8 cellular contexts compared by ENCODE assay signal in the genomic region with DNA sequence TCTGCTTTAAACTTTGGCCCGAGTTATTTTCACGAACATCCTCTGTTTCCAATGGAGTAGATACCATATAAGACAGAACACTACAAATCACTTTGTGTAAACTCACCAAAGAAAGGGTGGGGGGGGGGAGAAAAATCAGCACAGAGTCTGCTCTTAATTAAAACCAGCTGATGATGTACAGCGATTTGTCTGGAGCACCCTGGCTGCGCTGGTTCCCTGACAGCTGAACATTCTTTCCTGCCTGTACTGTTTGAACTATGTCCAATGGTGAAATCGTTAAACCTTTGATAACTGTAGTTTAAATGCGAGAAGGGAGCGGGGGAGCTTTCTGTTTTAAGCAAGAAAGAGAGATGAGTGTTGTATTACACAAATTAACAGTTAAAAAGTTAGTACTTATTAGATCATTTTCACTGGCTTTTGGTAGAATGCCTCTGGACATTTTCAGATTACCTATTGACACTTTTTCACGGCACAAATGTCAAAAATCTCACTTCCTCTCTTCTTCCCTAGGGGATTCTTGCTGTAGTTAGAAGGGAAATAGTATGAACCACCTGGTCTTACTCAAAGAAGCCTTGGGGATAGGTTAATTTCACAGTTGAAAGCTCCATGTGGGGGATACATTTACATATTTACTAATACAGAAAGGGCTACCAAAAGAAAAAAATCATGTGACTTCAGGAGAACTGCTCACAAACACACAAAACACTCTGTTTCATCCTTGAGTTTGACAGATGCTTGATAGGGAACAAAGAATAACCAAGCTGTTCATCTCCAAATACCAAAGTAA.
DNase-seq lines count a peak whose midpoint lies in the region; ATAC-seq, FAIRE-seq and TF ChIP-seq lines count a peak whose summit lies in the region.

No MANE protein-coding gene starts in this region.

- DNase-seq in AG09319 (ENCODE audit: extremely low read depth, low read depth) (peak; percentile 81), fibroblast of mammary gland (ENCODE audit: low read depth) (peak; percentile 96), urothelium cell line (ENCODE audit: low spot score) (no peak), medulla oblongata (ENCODE audit: extremely low spot score) (no peak)
- DNase-seq in CD4-positive, alpha-beta memory T cell = no peak
- no peak for DNase-seq in effector CD4-positive, alpha-beta T cell

- H3K27ac ChIP-seq in CD4-positive, alpha-beta memory T cell (ENCODE audit: low read depth, low read length) = no peak overlapping the region

- no peak overlapping the region for H3K4me3 Mint-ChIP-seq in CD4-positive, alpha-beta memory T cell

- POLR2A ChIA-PET in CD4-positive, alpha-beta memory T cell (lab: Charles Lee; ENCODE audit: partially characterized antibody) = no interaction called here

- H3K27me3 ChIP-seq in CD4-positive, alpha-beta memory T cell (ENCODE audit: insufficient read depth, low read length) = no peaks in the 10 kb centered on the region

- no peaks in the 10 kb centered on the region for H3K4me1 ChIP-seq in CD4-positive, alpha-beta memory T cell (ENCODE audit: insufficient read depth, low read length)

- intact Hi-C loops in CD4-positive, alpha-beta memory T cell (cut with micrococcal nuclease) = no loop called here

- no peaks in the 10 kb centered on the region for H3K4me1 Mint-ChIP-seq in CD4-positive, alpha-beta memory T cell

- no peaks in the 10 kb centered on the region for H3K9me3 ChIP-seq in CD4-positive, alpha-beta memory T cell (ENCODE audit: control insufficient read depth in 1 of 2, low read length in 2 of 2)

- ATAC-seq in GM19351 (IDR thresholded peaks at IDR 0.05; ENCODE audit: unreplicated experiment) (peak; percentile 95), HG03139 (IDR thresholded peaks at IDR 0.05; ENCODE audit: unreplicated experiment) (peak; percentile 89)

- peaks cover 0 to 1% (median 0%) of the 10 kb centered on the region in 8 donors for H3K9me3 Mint-ChIP-seq in CD4-positive, alpha-beta memory T cell

- no peak overlapping the region for H3K27ac Mint-ChIP-seq in CD4-positive, alpha-beta memory T cell

- no peaks in the 10 kb centered on the region for H3K36me3 Mint-ChIP-seq in CD4-positive, alpha-beta memory T cell

- CTCF ChIA-PET in CD4-positive, alpha-beta memory T cell (lab: Charles Lee; ENCODE audit: partially characterized antibody) = no interaction called here

- no peak for TF ChIP-seq CTCF in AG09319 (IDR thresholded peaks at IDR 0.05; ENCODE audit: low read depth, low read length)
- TF ChIP-seq CTCF in fibroblast of mammary gland (conservative IDR thresholded peaks at IDR 0.05; ENCODE audit: control insufficient read depth, insufficient read depth, low read depth, low read length) = no peak

- no peaks in the 10 kb centered on the region for H3K36me3 ChIP-seq in CD4-positive, alpha-beta memory T cell (ENCODE audit: insufficient read depth, low read length)

- H3K4me3 ChIP-seq in fibroblast of mammary gland (ENCODE audit: control insufficient read depth, low read depth, low read length) = peak overlapping the region; percentile 12
- no peak overlapping the region for H3K4me3 ChIP-seq in CD4-positive, alpha-beta memory T cell (ENCODE audit: low read length in 2 of 2)

- H3K27me3 Mint-ChIP-seq in CD4-positive, alpha-beta memory T cell = peaks cover 6 to 10% of the 10 kb centered on the region in 2 donors

- FAIRE-seq in urothelium cell line (lab: Jason Lieb, UNC) = no peak

Comparison
In these comparisons a context has a peak if more than half of its experiments do, and no peak if none do; other contexts are left out.
1. DNase-seq: peak in AG09319 (single experiment) and fibroblast of mammary gland (single experiment); none in CD4-positive, alpha-beta memory T cell (0 of 5), urothelium cell line (single experiment), medulla oblongata (single experiment) and effector CD4-positive, alpha-beta T cell (single experiment).